Comparison of ENCODE assay signal across 14 cellular contexts in genomic region chr2:37645836-37646235, GRCh38. TPM values are rescaled to one million over a fixed set of nuclear protein-coding genes. Genes with fewer than 3 reads are reported as not detected.
DNase-seq lines count a peak whose midpoint lies in the region; ATAC-seq and TF ChIP-seq lines count a peak whose summit lies in the region.
"Had no signal": no experiment of that assay in that cellular context is flagged by ENCODE, and none has a peak within 500 bp of the region (broad histone marks: within the 10 kb centered on the region; RNA-seq: fewer than 3 reads in every experiment).

No MANE protein-coding gene starts in this region.

- TF ChIP-seq CTCF in CD4-positive, alpha-beta T cell (IDR thresholded peaks at IDR 0.05): no peak
- TF ChIP-seq CTCF in HFFc6 (IDR thresholded peaks at IDR 0.05): no peak; the same call in 1 of the 2 replicates
- TF ChIP-seq CTCF in prostate gland (IDR thresholded peaks at IDR 0.05): no peak

- H3K4me1 ChIP-seq in prostate gland (replicated peaks): no peaks in the 10 kb centered on the region
- H3K4me1 ChIP-seq: testis had no signal

- H3K27ac Mint-ChIP-seq in CD4-positive, alpha-beta T cell: peak overlapping the region; percentile 79
- H3K27ac Mint-ChIP-seq in HFFc6: peak overlapping the region; percentile 84
- peak overlapping the region; percentile 61 for H3K27ac Mint-ChIP-seq in activated naive CD8-positive, alpha-beta T cell treated with anti-CD3 and anti-CD28 coated beads for 36 hours
- H3K27ac Mint-ChIP-seq in naive thymus-derived CD8-positive, alpha-beta T cell: peak overlapping the region; percentile 42 to 97 (median 82)
- H3K27ac Mint-ChIP-seq: brain had no signal

- H3K9me3 ChIP-seq in CD4-positive, alpha-beta T cell (ENCODE audit: control insufficient read depth, low read length): no peaks in the 10 kb centered on the region
- no peaks in the 10 kb centered on the region for H3K9me3 ChIP-seq in prostate gland
- H3K9me3 ChIP-seq: testis had no signal

- peaks cover 92% of the 10 kb centered on the region for H3K4me1 Mint-ChIP-seq in CD4-positive, alpha-beta T cell (ENCODE audit: low read depth)
- H3K4me1 Mint-ChIP-seq in HFFc6 (ENCODE audit: low read depth): peaks cover 100% of the 10 kb centered on the region
- H3K4me1 Mint-ChIP-seq in activated naive CD8-positive, alpha-beta T cell treated with anti-CD3 and anti-CD28 coated beads for 36 hours: peaks cover 75% of the 10 kb centered on the region
- H3K4me1 Mint-ChIP-seq in naive thymus-derived CD8-positive, alpha-beta T cell: peaks cover 46 to 97% (median 88%) of the 10 kb centered on the region in 4 donors

- no peak overlapping the region for H3K27ac ChIP-seq in CD4-positive, alpha-beta T cell (ENCODE audit: low read depth, low read length)
- no peak overlapping the region for H3K27ac ChIP-seq in prostate gland
- H3K27ac ChIP-seq: testis had no signal

- H3K36me3 Mint-ChIP-seq in CD4-positive, alpha-beta T cell (ENCODE audit: low read depth): peaks cover 83% of the 10 kb centered on the region
- peaks cover 92% of the 10 kb centered on the region for H3K36me3 Mint-ChIP-seq in HFFc6 (ENCODE audit: low read depth)
- peaks cover 78% of the 10 kb centered on the region for H3K36me3 Mint-ChIP-seq in activated naive CD8-positive, alpha-beta T cell treated with anti-CD3 and anti-CD28 coated beads for 36 hours
- peaks cover 27 to 60% (median 53%) of the 10 kb centered on the region in 3 donors for H3K36me3 Mint-ChIP-seq in naive thymus-derived CD8-positive, alpha-beta T cell

- WGBS in prostate gland: 89% methylated on average over 9 of the region's 9 CpGs

- no peaks in the 10 kb centered on the region for H3K27me3 ChIP-seq in CD4-positive, alpha-beta T cell (ENCODE audit: control insufficient read depth, insufficient read depth, low read length)
- H3K27me3 ChIP-seq in prostate gland (replicated peaks; ENCODE audit: insufficient read depth): no peaks in the 10 kb centered on the region
- H3K27me3 ChIP-seq: testis had no signal

- no peak for TF ChIP-seq POLR2A in prostate gland (IDR thresholded peaks at IDR 0.05)

- CTCF ChIA-PET in CD4-positive, alpha-beta T cell (lab: Charles Lee): interaction anchor here (1.6 to 1.7 kb wide), 2 partner anchors 9 to 38 kb away, joined by 3 to 4 read pairs; no protein-coding TSS in a partner anchor

- DNase-seq in CD4-positive, alpha-beta T cell: no peak
- DNase-seq in HFFc6 (no peak), cerebellar cortex (ENCODE audit: low spot score) (no peak), prostate gland (ENCODE audit: low spot score) (no peak), DMS153 (lab: John Stamatoyannopoulos, UW) (no peak), putamen (ENCODE audit: low spot score) (no peak)
- no peak for DNase-seq in activated naive CD8-positive, alpha-beta T cell treated with anti-CD3 and anti-CD28 coated beads for 36 hours
- DNase-seq in naive thymus-derived CD8-positive, alpha-beta T cell: no peak
- DNase-seq: kidney, NCI-H187, NCI-H69, testis had no signal

- peak overlapping the region; percentile 67 for H3K4me3 Mint-ChIP-seq in CD4-positive, alpha-beta T cell
- peak overlapping the region; percentile 25 for H3K4me3 Mint-ChIP-seq in HFFc6
- H3K4me3 Mint-ChIP-seq in activated naive CD8-positive, alpha-beta T cell treated with anti-CD3 and anti-CD28 coated beads for 36 hours: no peak overlapping the region
- H3K4me3 Mint-ChIP-seq in naive thymus-derived CD8-positive, alpha-beta T cell: peak overlapping the region in 9 of 10 donors; percentile 12 to 76 (median 69)
- H3K4me3 Mint-ChIP-seq: brain had no signal

- POLR2A ChIA-PET in CD4-positive, alpha-beta T cell (lab: Charles Lee): interaction anchor here (0.8 to 4.5 kb wide), 12 partner anchors 8 to 193 kb away, joined by 3 to 30 read pairs (median 7); partner anchors contain the start of gene CDC42EP3
- POLR2A ChIA-PET in naive thymus-derived CD8-positive, alpha-beta T cell (lab: Charles Lee): interaction anchor here (1.0 to 3.1 kb wide), 4 partner anchors 20 to 30 kb away, joined by 3 to 11 read pairs (median 3); partner anchors contain the start of gene CDC42EP3

- no peak for ATAC-seq in CD4-positive, alpha-beta T cell (ENCODE audit: poor library complexity)
- no peak for ATAC-seq in naive thymus-derived CD8-positive, alpha-beta T cell

- peaks cover 5% of the 10 kb centered on the region for H3K9me3 Mint-ChIP-seq in CD4-positive, alpha-beta T cell
- H3K9me3 Mint-ChIP-seq in HFFc6: no peaks in the 10 kb centered on the region
- H3K9me3 Mint-ChIP-seq in activated naive CD8-positive, alpha-beta T cell treated with anti-CD3 and anti-CD28 coated beads for 36 hours: peaks cover 16% of the 10 kb centered on the region
- peaks cover 0 to 7% (median 0%) of the 10 kb centered on the region in 9 donors for H3K9me3 Mint-ChIP-seq in naive thymus-derived CD8-positive, alpha-beta T cell

- H3K4me3 ChIP-seq in prostate gland: no peak overlapping the region
- H3K4me3 ChIP-seq: smooth muscle cell, testis had no signal

- no peaks in the 10 kb centered on the region for H3K27me3 Mint-ChIP-seq in CD4-positive, alpha-beta T cell
- peaks cover 6% of the 10 kb centered on the region; the same call in 1 of the 2 replicates for H3K27me3 Mint-ChIP-seq in HFFc6 (ENCODE audit: insufficient read depth)
- H3K27me3 Mint-ChIP-seq in activated naive CD8-positive, alpha-beta T cell treated with anti-CD3 and anti-CD28 coated beads for 36 hours: no peaks in the 10 kb centered on the region
- H3K27me3 Mint-ChIP-seq in naive thymus-derived CD8-positive, alpha-beta T cell: no peaks in the 10 kb centered on the region

- peaks cover 0 to 6% of the 10 kb centered on the region in 2 donors for H3K36me3 ChIP-seq in prostate gland

- intact Hi-C loops in CD4-positive, alpha-beta T cell (cut with DNase I, micrococcal nuclease): no loop called here
- intact Hi-C loops in prostate gland (cut with DNase I): no loop called here

RNA-seq across cellular contexts. Expression of gene CDC42EP3, which starts 25.6 kb away (rescaled TPM):
- total RNA-seq in CD4-positive, alpha-beta T cell: 10 to 100 TPM; 20.6 to 24.1 TPM
- total RNA-seq in HFFc6 (2021; fragmentation: NEBNext Ultra II Directional; extraction: Animal tissue kit (Norgen Biotek cat#: 25700)): 100 to 1,000 TPM; 159 to 248 (median 201) TPM
- total RNA-seq in activated naive CD8-positive, alpha-beta T cell treated with anti-CD3 and anti-CD28 coated beads for 36 hours: 10 to 100 TPM; 18.6 to 22.2 TPM
- total RNA-seq in naive thymus-derived CD8-positive, alpha-beta T cell: 10 to 100 TPM; 28.4 to 32.3 TPM
- 10 to 100 TPM; 47.9 to 68.5 (median 52.6) TPM for polyA plus RNA-seq in naive thymus-derived CD8-positive, alpha-beta T cell
- total RNA-seq in prostate gland: 10 to 100 TPM; 38.5 to 75.5 TPM
